In genomic region chr11:108593214-108593909, GRCh38 we compare ENCODE assay signal across 1 cellular context.
TF ChIP-seq lines count a peak whose summit lies in the region.

Gene EXPH5, minus strand, starts transcription at chr11:108593768. Its CDS starts 232 bp downstream, at chr11:108593536.

TF ChIP-seq in GM12878, 131 proteins besides CTCF, POLR2A, EP300 and RAD21 (continued from another document):
- no peak for TF ChIP-seq ATF2 (IDR thresholded peaks at IDR 0.05; ENCODE audit: low read length)
